ENCODE assay signal across 8 cellular contexts in the genomic region with DNA sequence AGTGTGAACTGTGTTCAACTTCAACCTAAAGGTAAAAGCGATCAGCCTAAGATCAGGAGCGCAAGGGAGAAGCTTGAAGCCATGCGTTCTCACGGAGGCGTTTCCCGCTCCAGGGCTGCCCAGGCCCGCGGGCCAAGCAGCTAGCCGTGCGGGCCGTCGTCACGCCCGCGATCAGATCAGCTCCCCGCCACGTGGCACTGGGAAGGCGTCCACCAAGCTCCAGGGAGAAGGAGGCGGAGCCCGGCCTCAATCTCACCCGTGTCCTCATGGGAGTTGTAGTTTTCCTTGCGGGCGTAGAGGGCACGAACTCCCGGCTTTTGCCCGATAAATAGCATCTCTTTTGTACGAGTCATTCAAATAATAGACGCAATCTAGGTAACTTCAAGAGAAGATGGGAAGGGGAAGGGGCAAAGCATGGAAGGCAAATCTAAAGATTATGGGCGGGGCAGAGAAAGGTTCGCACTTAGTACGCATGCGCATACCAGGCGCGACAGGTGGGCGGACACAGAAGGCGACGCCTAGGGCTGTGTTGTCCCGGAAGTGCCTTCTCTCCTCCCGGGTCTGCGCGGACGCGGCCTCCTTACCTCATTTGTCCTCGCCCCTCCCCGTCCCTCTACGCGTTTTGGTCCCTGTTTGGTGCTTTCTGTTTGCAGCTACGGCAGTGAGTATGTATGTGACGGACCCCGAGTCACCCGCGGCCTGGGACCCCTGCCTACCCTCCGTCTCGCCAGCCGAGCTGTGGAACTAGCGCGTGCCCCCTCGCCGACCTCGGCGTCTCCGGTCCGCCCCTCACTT. TPM values are rescaled to one million over a fixed set of nuclear protein-coding genes. Genes with fewer than 3 reads are reported as not detected.
DNase-seq lines count a peak whose midpoint lies in the region; ATAC-seq and TF ChIP-seq lines count a peak whose summit lies in the region.

No MANE protein-coding gene starts in this region.

- H3K36me3 ChIP-seq in BE2C (no peaks in the 10 kb centered on the region), colonic mucosa (no peaks in the 10 kb centered on the region)

- DNase-seq in BE2C, result peak; percentile 95
- peak; percentile 64 for DNase-seq in GM19240 (ENCODE audit: insufficient read length, low spot score)
- DNase-seq in NCI-H524 treated with DMSO at 0.1 percent for 48 hours (lab: John Stamatoyannopoulos, UW), result peak; percentile 60
- DNase-seq in activated CD4-positive, alpha-beta T cell treated with anti-CD3 and anti-CD28 coated beads for 48 hours, result peak; percentile 95
- DNase-seq in colonic mucosa, result peak; percentile 93
- peak; percentile 95 for DNase-seq in kidney tubule cell (ENCODE audit: low spot score)
- peak; percentile 76 to 85 for DNase-seq in stimulated activated CD4-positive, alpha-beta T cell treated with anti-CD3 and anti-CD28 coated beads, Interleukin-1b, Interleukin-23, amount 100 ng/mL, for 1 hour (ENCODE audit: low read depth in 2 of 2)

- peak overlapping the region; percentile 76 to 91 for H3K9ac ChIP-seq in colonic mucosa (ENCODE audit: low read depth in 2 of 2, low read length in 2 of 2)

- intact Hi-C loops in colonic mucosa (cut with DNase I), result no loop called here

- TF ChIP-seq CTCF in BE2C (IDR thresholded peaks at IDR 0.05; ENCODE audit: low read depth, low read length) (no peak), colonic mucosa (IDR thresholded peaks at IDR 0.05) (no peak)

- peak overlapping the region; percentile 93 for H3K4me3 ChIP-seq in BE2C (ENCODE audit: low read depth, low read length)
- H3K4me3 ChIP-seq in colonic mucosa, result peak overlapping the region; percentile 59

- H3K4me1 ChIP-seq in BE2C (peaks cover 12% of the 10 kb centered on the region), colonic mucosa (no peaks in the 10 kb centered on the region)

- H3K9me3 ChIP-seq in BE2C (no peaks in the 10 kb centered on the region; the same call in 1 of the 2 replicates), colonic mucosa (no peaks in the 10 kb centered on the region)

- H3K27ac ChIP-seq in colonic mucosa, result peak overlapping the region; percentile 54

- ATAC-seq in HG03457 (IDR thresholded peaks at IDR 0.05; ENCODE audit: unreplicated experiment), result peak; percentile 65

- H3K27me3 ChIP-seq in BE2C (no peaks in the 10 kb centered on the region), colonic mucosa (no peaks in the 10 kb centered on the region)

RNA-seq across cellular contexts. Expression of gene ZCCHC7, which starts 40.8 kb away (rescaled TPM):
- 24.3 TPM for polyA plus RNA-seq in BE2C (2012; ENCODE audit: insufficient read depth, insufficient read length, low read depth)
- 10 to 100 TPM; 14.6 to 15.9 TPM for total RNA-seq in colonic mucosa

RNA-seq across cellular contexts. Expression of gene PAX5, which starts 45.5 kb away (rescaled TPM):
- 13.1 TPM for polyA plus RNA-seq in BE2C (2012; ENCODE audit: insufficient read depth, insufficient read length, low read depth)
- under 1 TPM; 0.08 to 0.32 TPM for total RNA-seq in colonic mucosa

Comparison
In these comparisons a context has a peak if more than half of its experiments do, and no peak if none do; other contexts are left out.
1. Peak in every context shown above with its lines: DNase-seq, ATAC-seq, H3K4me3 ChIP-seq and H3K27ac ChIP-seq.